In genomic region chr2:82165377-82165776, GRCh38 we compare ENCODE assay signal across 7 cellular contexts.
"Had no signal": no experiment of that assay in that cellular context is flagged by ENCODE, and none has a peak within 500 bp of the region (broad histone marks: within the 10 kb centered on the region; RNA-seq: fewer than 3 reads in every experiment).

No MANE protein-coding gene starts in this region.

- H3K27ac ChIP-seq: HL-60, KMS-11 had no signal

- H3K4me2 ChIP-seq: KMS-11 had no signal

- FAIRE-seq: HTR-8/SVneo, K562 had no signal

- ATAC-seq: K562 had no signal

- H3K4me3 ChIP-seq: K562 had no signal

- H3K9ac ChIP-seq: KMS-11 had no signal

- DNase-seq: IMR-90, KBM-7, KG1 had no signal
